Comparison of ENCODE assay signal across 10 cellular contexts in the genomic region with DNA sequence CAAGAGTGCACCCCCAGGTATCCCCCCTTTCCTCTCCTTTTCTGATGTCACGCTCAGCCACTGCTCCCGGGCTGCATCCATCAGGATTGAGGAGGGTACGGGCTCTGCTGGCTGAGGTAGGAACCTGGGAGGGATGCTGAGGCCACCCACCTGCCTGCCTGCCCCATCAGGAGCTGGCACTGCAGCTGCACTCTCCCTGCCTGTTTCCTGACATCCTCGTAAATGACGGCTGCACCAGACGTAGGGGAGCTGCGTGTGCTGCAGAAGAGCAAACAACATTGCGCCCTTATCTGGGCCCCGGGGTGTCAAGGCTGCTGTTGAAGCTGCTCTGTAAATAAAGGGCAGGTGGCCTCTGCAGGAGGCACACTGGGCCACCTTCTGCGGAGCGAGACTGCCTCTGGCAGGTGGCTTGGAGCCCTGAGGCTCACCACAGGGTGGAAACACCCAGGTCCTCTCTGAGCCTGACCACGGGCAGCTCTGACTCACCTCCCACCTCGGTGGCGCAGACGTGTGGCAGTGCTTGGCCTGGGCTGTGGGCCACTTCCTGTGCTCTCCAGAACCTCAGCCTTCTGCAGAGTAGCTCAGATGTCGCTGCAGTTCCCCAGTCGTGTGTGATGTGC. TPM values are rescaled to one million over a fixed set of nuclear protein-coding genes. Genes with fewer than 3 reads are reported as not detected.
DNase-seq lines count a peak whose midpoint lies in the region; ATAC-seq and TF ChIP-seq lines count a peak whose summit lies in the region.
"Had no signal": no experiment of that assay in that cellular context is flagged by ENCODE, and none has a peak within 500 bp of the region (broad histone marks: within the 10 kb centered on the region; RNA-seq: fewer than 3 reads in every experiment).

No MANE protein-coding gene starts in this region.

- CTCF ChIA-PET in Panc1 (lab: Charles Lee), result no interaction called here

- peaks cover 2% of the 10 kb centered on the region; the same call in 1 of the 2 replicates for H3K36me3 ChIP-seq in Panc1 (ENCODE audit: control insufficient read depth, insufficient read depth, low read length)
- peaks cover 0 to 79% (median 8%) of the 10 kb centered on the region in 3 donors for H3K36me3 ChIP-seq in esophagus squamous epithelium

- TF ChIP-seq POLR2A in esophagus squamous epithelium (IDR thresholded peaks at IDR 0.05), result no peak

- no peaks in the 10 kb centered on the region for H3K9me3 ChIP-seq in Panc1 (ENCODE audit: control insufficient read depth, insufficient read depth, low read depth, low read length)
- no peaks in the 10 kb centered on the region for H3K9me3 ChIP-seq in esophagus squamous epithelium
- H3K9me3 ChIP-seq: SJSA1 had no signal

- no peak overlapping the region for H3K4me3 ChIP-seq in Panc1 (ENCODE audit: low read depth in 2 of 2, low read length in 2 of 2)
- H3K4me3 ChIP-seq in skin epidermis, result no peak overlapping the region
- H3K4me3 ChIP-seq in esophagus squamous epithelium, result no peak overlapping the region
- H3K4me3 ChIP-seq: SJSA1 had no signal

- H3K27me3 ChIP-seq in Panc1 (ENCODE audit: control insufficient read depth, insufficient read depth, low read length) (no peaks in the 10 kb centered on the region), esophagus squamous epithelium (peaks cover 0 to 10% (median 0%) of the 10 kb centered on the region in 4 donors)
- H3K27me3 ChIP-seq: SJSA1 had no signal

- WGBS in esophagus squamous epithelium, 2 donors, result 66 to 70% methylated on average over 6 to 12 of the region's 17 CpGs

- BruUV-seq in Panc1 (replicated peaks; lab: Mats Ljungman, UMichigan), result no TSS peak

- H3K4me1 ChIP-seq in Panc1 (ENCODE audit: control insufficient read depth, insufficient read depth, low read length) (peaks cover 66% of the 10 kb centered on the region), esophagus squamous epithelium (peaks cover 20 to 43% (median 28%) of the 10 kb centered on the region in 3 donors)

- POLR2A ChIA-PET in Panc1 (lab: Charles Lee), result interaction anchor here (0.6 kb wide), 1 partner anchor 827 kb away, joined by 3 read pairs; no protein-coding TSS in a partner anchor

- H3K27ac ChIP-seq in Panc1 (ENCODE audit: low read length) (peak overlapping the region; percentile 79), skin epidermis (peak overlapping the region in 12 of 21 experiments; percentile 14 to 89 (median 67)), esophagus squamous epithelium (peak overlapping the region in 1 of 4 donors; percentile 9)
- H3K27ac ChIP-seq: SJSA1 had no signal

- in situ Hi-C loops in Panc1 (cut with HindIII; ENCODE audit: low pct_unique_long_range_greater_than_20kb, low sequenced_read_pairs), result no loop called here

- peak; percentile 49 for ATAC-seq in left ventricle myocardium superior
- ATAC-seq in Right ventricle myocardium inferior, result no peak
- peak; percentile 85 for ATAC-seq in Panc1

- TF ChIP-seq CTCF in Panc1 (IDR thresholded peaks at IDR 0.05) (no peak), esophagus squamous epithelium (IDR thresholded peaks at IDR 0.05) (no peak)

- intact Hi-C loops in left ventricle myocardium superior (cut with micrococcal nuclease) (no loop called here), Right ventricle myocardium inferior (cut with DNase I) (loop anchor here (10.0 kb wide), 1 partner anchor 319 kb away; the partner anchor contains the start of gene ARF1), Panc1 (cut with micrococcal nuclease; ENCODE audit: unreplicated experiment) (no loop called here), esophagus squamous epithelium (cut with DNase I) (loop anchor here (10.0 kb wide), 1 partner anchor 119 kb away; no protein-coding TSS in a partner anchor), posterior vena cava (cut with DNase I) (loop anchor here in 1 of 2 donors (10.0 kb wide), 1 partner anchor 1061 kb away; no protein-coding TSS in a partner anchor)

- DNase-seq in left ventricle myocardium superior (peak; percentile 61), Right ventricle myocardium inferior (ENCODE audit: missing footprints) (no peak), Panc1 (ENCODE audit: low read depth, low spot score) (no peak), GM19240 (ENCODE audit: insufficient read length, low spot score) (no peak), esophagus squamous epithelium (lab: John Stamatoyannopoulos, UW) (no peak), posterior vena cava (ENCODE audit: low spot score) (no peak)
- DNase-seq in activated effector memory CD4-positive, alpha-beta T cell treated with Interleukin-2 at 50 U/mL for 16 hours, result peak; percentile 88

RNA-seq across cellular contexts. Expression of gene SNAP47, which starts 30.9 kb away (rescaled TPM):
- 36.4 TPM for total RNA-seq in left ventricle myocardium superior
- 30.1 TPM for total RNA-seq in Right ventricle myocardium inferior
- total RNA-seq in Panc1 (2021; ENCODE audit: unreplicated experiment), result 55.6 TPM
- polyA plus RNA-seq in Panc1 (2012; ENCODE audit: insufficient read length), result 76.9 TPM
- total RNA-seq in esophagus squamous epithelium, result 10 to 100 TPM; 11.3 to 28.5 (median 20.2) TPM
- total RNA-seq in posterior vena cava, result 10 to 100 TPM; 14.8 to 16.3 TPM

RNA-seq across cellular contexts. Expression of gene JMJD4, which starts 31.0 kb away (rescaled TPM):
- 8.0 TPM for total RNA-seq in left ventricle myocardium superior
- 7.1 TPM for total RNA-seq in Right ventricle myocardium inferior
- total RNA-seq in Panc1 (2021; ENCODE audit: unreplicated experiment), result 27.7 TPM
- polyA plus RNA-seq in Panc1 (2012; ENCODE audit: insufficient read length), result 34.7 TPM
- 10 to 100 TPM; 13.4 to 20.0 (median 16.7) TPM for total RNA-seq in esophagus squamous epithelium
- total RNA-seq in posterior vena cava, result 10 to 100 TPM; 10.3 to 11.4 TPM

RNA-seq across cellular contexts. Expression of gene PRSS38, which starts 49.4 kb away (rescaled TPM):
- total RNA-seq in left ventricle myocardium superior (not detected), Right ventricle myocardium inferior (not detected), Panc1 (2021; ENCODE audit: unreplicated experiment) (not detected), esophagus squamous epithelium (not detected), posterior vena cava (not detected)
- polyA plus RNA-seq in Panc1 (2012; ENCODE audit: insufficient read length), result not detected
- total RNA-seq: SJSA1 had no signal
- polyA plus RNA-seq: keratinocyte had no signal

Comparison
In these comparisons a context has a peak if more than half of its experiments do, and no peak if none do; other contexts are left out.
1. DNase-seq: peak in left ventricle myocardium superior (single experiment) and activated effector memory CD4-positive, alpha-beta T cell treated with Interleukin-2 at 50 U/mL for 16 hours (single experiment); none in Right ventricle myocardium inferior (single experiment), Panc1 (single experiment), GM19240 (single experiment), esophagus squamous epithelium (single experiment) and posterior vena cava (single experiment).
2. intact Hi-C loops: an anchor here in Right ventricle myocardium inferior (10.0 kb wide) and esophagus squamous epithelium (10.0 kb wide); none called in left ventricle myocardium superior and Panc1.